Comparison of ENCODE assay signal across 10 cellular contexts in the genomic region with DNA sequence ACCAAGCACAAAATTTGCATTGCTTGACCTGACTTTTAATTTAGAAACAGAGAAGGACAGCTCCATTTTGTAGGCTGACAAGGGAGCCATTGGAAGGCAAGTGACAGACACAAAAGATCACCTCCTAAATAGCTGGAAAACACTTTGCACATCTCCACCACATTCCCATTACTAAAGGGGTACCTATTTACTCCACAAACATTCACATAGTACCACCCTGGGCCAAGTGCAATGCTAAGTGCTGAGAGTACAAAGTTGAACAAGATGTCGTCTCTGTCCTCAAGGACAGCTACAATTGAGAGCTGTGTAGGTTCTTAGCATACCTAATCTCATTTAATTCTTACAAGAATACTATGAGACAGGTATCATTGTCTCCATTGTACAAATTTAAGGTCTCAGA.
"Had no signal": no experiment of that assay in that cellular context is flagged by ENCODE, and none has a peak within 500 bp of the region (broad histone marks: within the 10 kb centered on the region; RNA-seq: fewer than 3 reads in every experiment).

No MANE protein-coding gene starts in this region.

- DNase-seq: GM23248, GOT3, H7, H9, HCEC 1CT, HFFc6 had no signal

- H3K27ac ChIP-seq: GM23248 had no signal

- H3K9me3 ChIP-seq: HAP-1 had no signal

- H3K4me2 ChIP-seq: GM23338 had no signal

- H3K4me3 ChIP-seq: GM23248, GM23338, HAP-1 had no signal

- H3K27ac Mint-ChIP-seq: GM23338, HFFc6 had no signal

- H3K4me3 Mint-ChIP-seq: GM23338, H9, HFFc6 had no signal

- H2AFZ ChIP-seq: GM23248, GM23338 had no signal

- H3K9ac ChIP-seq: GM23248 had no signal

- H3K9me3 Mint-ChIP-seq: GM23338 had no signal

- ATAC-seq: GM23338, HCT116 had no signal

- FAIRE-seq: H54 had no signal
